ENCODE assay signal across 8 cellular contexts in the genomic region with DNA sequence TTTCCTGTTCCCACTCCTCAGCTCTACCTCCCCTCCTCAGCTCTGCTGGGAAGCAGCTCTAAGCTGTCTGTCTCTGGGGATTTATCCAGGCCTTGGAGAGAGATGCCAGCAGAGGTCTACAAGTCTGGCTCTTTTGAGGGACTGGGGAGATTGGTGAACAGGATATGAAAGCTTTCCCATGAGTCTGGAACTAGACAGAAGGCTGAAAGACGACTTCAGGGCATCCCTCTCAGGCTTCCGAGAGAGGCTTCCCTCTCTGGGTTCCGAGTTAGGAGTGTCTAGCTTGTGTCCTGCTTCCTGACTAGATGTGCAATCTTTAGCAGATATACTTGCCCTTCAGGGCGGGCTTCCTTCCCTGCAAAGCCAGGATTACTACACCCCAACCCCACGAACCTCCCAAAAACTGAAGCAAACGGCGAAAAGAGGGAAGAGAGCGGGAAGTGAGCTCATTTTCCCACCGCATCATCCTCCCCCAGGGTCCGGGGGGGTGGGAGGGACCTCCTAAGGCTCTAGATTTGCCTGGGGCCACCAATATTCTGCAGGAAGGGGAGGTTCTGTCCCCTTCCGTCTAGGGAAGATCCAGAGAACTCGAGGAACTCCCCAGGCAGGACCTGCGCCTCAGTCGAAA. TPM values are rescaled to one million over a fixed set of nuclear protein-coding genes. Genes with fewer than 3 reads are reported as not detected.
A peak's percentile ranks its signal among the peaks of the same experiment; 100 is the strongest.
DNase-seq lines count a peak whose midpoint lies in the region; ATAC-seq and TF ChIP-seq lines count a peak whose summit lies in the region.

No MANE protein-coding gene starts in this region.

- TF ChIP-seq POLR2A in upper lobe of left lung (IDR thresholded peaks at IDR 0.05): peak in 1 of 4 donors; percentile 17

- no peak for TF ChIP-seq CTCF in upper lobe of left lung (IDR thresholded peaks at IDR 0.05)

- peak overlapping the region; percentile 57 for H3K9ac ChIP-seq in endocrine pancreas (ENCODE audit: control insufficient read depth, insufficient read depth, low read length)

- peak overlapping the region; percentile 68 for H3K4me3 ChIP-seq in endocrine pancreas (ENCODE audit: control insufficient read depth, insufficient read depth, low read length)
- peak overlapping the region; percentile 65 for H3K4me3 ChIP-seq in mesodermal cell (ENCODE audit: extremely low read depth, insufficient read depth, low read length, poor library complexity, severe bottlenecking)
- H3K4me3 ChIP-seq in upper lobe of left lung: peak overlapping the region; percentile 49 to 96 (median 72)

- DNase-seq in activated T-cell treated with anti-CD3 and anti-CD28 coated beads, Interleukin-2, amount 50 U/mL, for 1 hour: peak; percentile 25
- DNase-seq in activated T-cell treated with anti-CD3 and anti-CD28 coated beads, Interleukin-2, amount 50 U/mL, for 48 hours: no peak
- DNase-seq in SK-N-DZ (ENCODE audit: low spot score) (peak; percentile 29), upper lobe of left lung (peak in 1 of 2 donors; percentile 29), NCI-H1436 (lab: John Stamatoyannopoulos, UW) (no peak)

- H3K27ac ChIP-seq in mesodermal cell (ENCODE audit: low read depth, low read length, severe bottlenecking) (peak overlapping the region; percentile 63), upper lobe of left lung (peak overlapping the region; percentile 93 to 96 (median 94))

- ATAC-seq in HG02973 (IDR thresholded peaks at IDR 0.05; ENCODE audit: unreplicated experiment) (peak; percentile 12), upper lobe of left lung (ENCODE audit: low FRiP score in 2 of 2) (peak; percentile 62 to 87)

- H3K36me3 ChIP-seq in endocrine pancreas (ENCODE audit: control insufficient read depth, insufficient read depth, low read length) (no peaks in the 10 kb centered on the region), mesodermal cell (ENCODE audit: control insufficient read depth, insufficient read depth, low read length) (peaks cover 21% of the 10 kb centered on the region), upper lobe of left lung (peaks cover 0 to 16% (median 0%) of the 10 kb centered on the region in 4 donors)

- WGBS in mesodermal cell (ENCODE audit: insufficient coverage in 2 of 2), 2 experiments: 6 to 10% methylated on average over 6 to 10 of the region's 14 CpGs
- 1 to 2% methylated on average over 11 to 14 of the region's 14 CpGs for WGBS in upper lobe of left lung, 2 donors

- no peaks in the 10 kb centered on the region for H3K9me3 ChIP-seq in endocrine pancreas (ENCODE audit: control insufficient read depth, low read length)
- no peaks in the 10 kb centered on the region for H3K9me3 ChIP-seq in mesodermal cell (ENCODE audit: control insufficient read depth, low read length)
- no peaks in the 10 kb centered on the region for H3K9me3 ChIP-seq in upper lobe of left lung

- H3K27me3 ChIP-seq in endocrine pancreas (ENCODE audit: control insufficient read depth, insufficient read depth, low read length) (no peaks in the 10 kb centered on the region), upper lobe of left lung (no peaks in the 10 kb centered on the region)

- H3K4me1 ChIP-seq in endocrine pancreas (ENCODE audit: control insufficient read depth, insufficient read depth, low read length) (no peaks in the 10 kb centered on the region), mesodermal cell (ENCODE audit: control insufficient read depth, insufficient read depth, low read length, poor library complexity, severe bottlenecking) (peaks cover 7% of the 10 kb centered on the region), upper lobe of left lung (peaks cover 22 to 37% (median 25%) of the 10 kb centered on the region in 4 donors)

- TF ChIP-seq EP300 in upper lobe of left lung (IDR thresholded peaks at IDR 0.05): no peak

RNA-seq across cellular contexts. Expression of gene TMEM35B, which starts 0.6 kb away (rescaled TPM):
- 12.8 and 13.5 TPM in 2 replicates for polyA plus RNA-seq in SK-N-DZ (2014; cell fraction: cytosol; rRNA removed)
- 12.0 and 12.2 TPM in 2 replicates for polyA plus RNA-seq in SK-N-DZ (2014; cell fraction: nucleus; rRNA removed)
- 47.3 TPM for polyA plus RNA-seq in mesodermal cell (2013, experiment 1 of 2)
- 46.3 TPM for polyA plus RNA-seq in mesodermal cell (2013, experiment 2 of 2)
- total RNA-seq in upper lobe of left lung: 10 to 100 TPM in 5 of 6 donors, 1 to 10 TPM in 1; 8.4 to 49.9 (median 35.5) TPM

RNA-seq across cellular contexts. Expression of gene ZMYM6, which starts 47.2 kb away (rescaled TPM):
- polyA plus RNA-seq in SK-N-DZ (2014; cell fraction: cytosol; rRNA removed): 6.5 and 8.7 TPM in 2 replicates
- 20.4 and 26.6 TPM in 2 replicates for polyA plus RNA-seq in SK-N-DZ (2014; cell fraction: nucleus; rRNA removed)
- 7.8 TPM for polyA plus RNA-seq in mesodermal cell (2013, experiment 1 of 2)
- polyA plus RNA-seq in mesodermal cell (2013, experiment 2 of 2): 7.3 TPM
- 10 to 100 TPM; 10.8 to 27.9 (median 23.8) TPM for total RNA-seq in upper lobe of left lung

RNA-seq across cellular contexts. Expression of gene DLGAP3, which starts 55.1 kb away (rescaled TPM):
- 2.6 and 3.8 TPM in 2 replicates for polyA plus RNA-seq in SK-N-DZ (2014; cell fraction: cytosol; rRNA removed)
- 2.9 and 3.9 TPM in 2 replicates for polyA plus RNA-seq in SK-N-DZ (2014; cell fraction: nucleus; rRNA removed)
- polyA plus RNA-seq in mesodermal cell (2013, experiment 1 of 2): 1.4 TPM
- 0.51 TPM for polyA plus RNA-seq in mesodermal cell (2013, experiment 2 of 2)
- under 1 TPM in 5 of 6 donors, not detected in 1; under 0.01 to 0.57 (median 0.30) TPM for total RNA-seq in upper lobe of left lung

Comparison
In these comparisons a context has a peak if more than half of its experiments do, and no peak if none do; other contexts are left out.
1. DNase-seq: peak in activated T-cell treated with anti-CD3 and anti-CD28 coated beads, Interleukin-2, amount 50 U/mL, for 1 hour (single experiment) and SK-N-DZ (single experiment); none in activated T-cell treated with anti-CD3 and anti-CD28 coated beads, Interleukin-2, amount 50 U/mL, for 48 hours (0 of 2) and NCI-H1436 (single experiment).
2. Peak in every context shown above with its lines, with median percentiles within 50 percentile points of each other: H3K4me3 ChIP-seq.